1 cellular context compared by ENCODE assay signal in genomic region chr1:184457500-184457899, GRCh38.
TF ChIP-seq lines count a peak whose summit lies in the region.

No MANE protein-coding gene starts in this region.

TF ChIP-seq in GM23338, 12 proteins besides CTCF, POLR2A, EP300 and RAD21 (continued from another document):
- TF ChIP-seq, protein P1, sequence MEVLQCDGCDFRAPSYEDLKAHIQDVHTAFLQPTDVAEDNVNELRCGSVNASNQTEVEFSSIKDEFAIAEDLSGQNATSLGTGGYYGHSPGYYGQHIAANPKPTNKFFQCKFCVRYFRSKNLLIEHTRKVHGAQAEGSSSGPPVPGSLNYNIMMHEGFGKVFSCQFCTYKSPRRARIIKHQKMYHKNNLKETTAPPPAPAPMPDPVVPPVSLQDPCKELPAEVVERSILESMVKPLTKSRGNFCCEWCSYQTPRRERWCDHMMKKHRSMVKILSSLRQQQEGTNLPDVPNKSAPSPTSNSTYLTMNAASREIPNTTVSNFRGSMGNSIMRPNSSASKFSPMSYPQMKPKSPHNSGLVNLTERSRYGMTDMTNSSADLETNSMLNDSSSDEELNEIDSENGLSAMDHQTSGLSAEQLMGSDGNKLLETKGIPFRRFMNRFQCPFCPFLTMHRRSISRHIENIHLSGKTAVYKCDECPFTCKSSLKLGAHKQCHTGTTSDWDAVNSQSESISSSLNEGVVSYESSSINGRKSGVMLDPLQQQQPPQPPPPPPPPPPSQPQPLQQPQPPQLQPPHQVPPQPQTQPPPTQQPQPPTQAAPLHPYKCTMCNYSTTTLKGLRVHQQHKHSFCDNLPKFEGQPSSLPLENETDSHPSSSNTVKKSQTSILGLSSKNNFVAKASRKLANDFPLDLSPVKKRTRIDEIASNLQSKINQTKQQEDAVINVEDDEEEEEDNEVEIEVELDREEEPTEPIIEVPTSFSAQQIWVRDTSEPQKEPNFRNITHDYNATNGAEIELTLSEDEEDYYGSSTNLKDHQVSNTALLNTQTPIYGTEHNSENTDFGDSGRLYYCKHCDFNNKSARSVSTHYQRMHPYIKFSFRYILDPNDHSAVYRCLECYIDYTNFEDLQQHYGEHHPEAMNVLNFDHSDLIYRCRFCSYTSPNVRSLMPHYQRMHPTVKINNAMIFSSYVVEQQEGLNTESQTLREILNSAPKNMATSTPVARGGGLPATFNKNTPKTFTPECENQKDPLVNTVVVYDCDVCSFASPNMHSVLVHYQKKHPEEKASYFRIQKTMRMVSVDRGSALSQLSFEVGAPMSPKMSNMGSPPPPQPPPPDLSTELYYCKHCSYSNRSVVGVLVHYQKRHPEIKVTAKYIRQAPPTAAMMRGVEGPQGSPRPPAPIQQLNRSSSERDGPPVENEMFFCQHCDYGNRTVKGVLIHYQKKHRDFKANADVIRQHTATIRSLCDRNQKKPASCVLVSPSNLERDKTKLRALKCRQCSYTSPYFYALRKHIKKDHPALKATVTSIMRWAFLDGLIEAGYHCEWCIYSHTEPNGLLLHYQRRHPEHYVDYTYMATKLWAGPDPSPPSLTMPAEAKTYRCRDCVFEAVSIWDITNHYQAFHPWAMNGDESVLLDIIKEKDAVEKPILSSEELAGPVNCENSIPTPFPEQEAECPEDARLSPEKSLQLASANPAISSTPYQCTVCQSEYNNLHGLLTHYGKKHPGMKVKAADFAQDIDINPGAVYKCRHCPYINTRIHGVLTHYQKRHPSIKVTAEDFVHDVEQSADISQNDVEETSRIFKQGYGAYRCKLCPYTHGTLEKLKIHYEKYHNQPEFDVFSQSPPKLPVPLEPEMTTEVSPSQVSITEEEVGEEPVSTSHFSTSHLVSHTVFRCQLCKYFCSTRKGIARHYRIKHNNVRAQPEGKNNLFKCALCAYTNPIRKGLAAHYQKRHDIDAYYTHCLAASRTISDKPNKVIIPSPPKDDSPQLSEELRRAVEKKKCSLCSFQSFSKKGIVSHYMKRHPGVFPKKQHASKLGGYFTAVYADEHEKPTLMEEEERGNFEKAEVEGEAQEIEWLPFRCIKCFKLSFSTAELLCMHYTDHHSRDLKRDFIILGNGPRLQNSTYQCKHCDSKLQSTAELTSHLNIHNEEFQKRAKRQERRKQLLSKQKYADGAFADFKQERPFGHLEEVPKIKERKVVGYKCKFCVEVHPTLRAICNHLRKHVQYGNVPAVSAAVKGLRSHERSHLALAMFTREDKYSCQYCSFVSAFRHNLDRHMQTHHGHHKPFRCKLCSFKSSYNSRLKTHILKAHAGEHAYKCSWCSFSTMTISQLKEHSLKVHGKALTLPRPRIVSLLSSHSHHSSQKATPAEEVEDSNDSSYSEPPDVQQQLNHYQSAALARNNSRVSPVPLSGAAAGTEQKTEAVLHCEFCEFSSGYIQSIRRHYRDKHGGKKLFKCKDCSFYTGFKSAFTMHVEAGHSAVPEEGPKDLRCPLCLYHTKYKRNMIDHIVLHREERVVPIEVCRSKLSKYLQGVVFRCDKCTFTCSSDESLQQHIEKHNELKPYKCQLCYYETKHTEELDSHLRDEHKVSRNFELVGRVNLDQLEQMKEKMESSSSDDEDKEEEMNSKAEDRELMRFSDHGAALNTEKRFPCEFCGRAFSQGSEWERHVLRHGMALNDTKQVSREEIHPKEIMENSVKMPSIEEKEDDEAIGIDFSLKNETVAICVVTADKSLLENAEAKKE (CRISPR knock-in tag; IDR thresholded peaks at IDR 0.05): no peak
- TF ChIP-seq NANOG (IDR thresholded peaks at IDR 0.05; ENCODE audit: borderline replicate concordance) (no peak), EZH2 (IDR thresholded peaks at IDR 0.05; ENCODE audit: low read depth, unreplicated experiment) (no peak), ZNF114 (CRISPR knock-in tag; IDR thresholded peaks at IDR 0.05) (no peak), CREB1 (CRISPR knock-in tag; IDR thresholded peaks at IDR 0.05; ENCODE audit: low read depth) (no peak), JUNB (IDR thresholded peaks at IDR 0.05; ENCODE audit: unreplicated experiment) (no peak), ZNF331 (CRISPR knock-in tag; IDR thresholded peaks at IDR 0.05; ENCODE audit: low read depth) (no peak), EZH2phosphoT487 (IDR thresholded peaks at IDR 0.05; ENCODE audit: unreplicated experiment) (no peak), POLR2AphosphoS5 (IDR thresholded peaks at IDR 0.05; ENCODE audit: low read depth) (no peak)
- TF ChIP-seq, protein P2, sequence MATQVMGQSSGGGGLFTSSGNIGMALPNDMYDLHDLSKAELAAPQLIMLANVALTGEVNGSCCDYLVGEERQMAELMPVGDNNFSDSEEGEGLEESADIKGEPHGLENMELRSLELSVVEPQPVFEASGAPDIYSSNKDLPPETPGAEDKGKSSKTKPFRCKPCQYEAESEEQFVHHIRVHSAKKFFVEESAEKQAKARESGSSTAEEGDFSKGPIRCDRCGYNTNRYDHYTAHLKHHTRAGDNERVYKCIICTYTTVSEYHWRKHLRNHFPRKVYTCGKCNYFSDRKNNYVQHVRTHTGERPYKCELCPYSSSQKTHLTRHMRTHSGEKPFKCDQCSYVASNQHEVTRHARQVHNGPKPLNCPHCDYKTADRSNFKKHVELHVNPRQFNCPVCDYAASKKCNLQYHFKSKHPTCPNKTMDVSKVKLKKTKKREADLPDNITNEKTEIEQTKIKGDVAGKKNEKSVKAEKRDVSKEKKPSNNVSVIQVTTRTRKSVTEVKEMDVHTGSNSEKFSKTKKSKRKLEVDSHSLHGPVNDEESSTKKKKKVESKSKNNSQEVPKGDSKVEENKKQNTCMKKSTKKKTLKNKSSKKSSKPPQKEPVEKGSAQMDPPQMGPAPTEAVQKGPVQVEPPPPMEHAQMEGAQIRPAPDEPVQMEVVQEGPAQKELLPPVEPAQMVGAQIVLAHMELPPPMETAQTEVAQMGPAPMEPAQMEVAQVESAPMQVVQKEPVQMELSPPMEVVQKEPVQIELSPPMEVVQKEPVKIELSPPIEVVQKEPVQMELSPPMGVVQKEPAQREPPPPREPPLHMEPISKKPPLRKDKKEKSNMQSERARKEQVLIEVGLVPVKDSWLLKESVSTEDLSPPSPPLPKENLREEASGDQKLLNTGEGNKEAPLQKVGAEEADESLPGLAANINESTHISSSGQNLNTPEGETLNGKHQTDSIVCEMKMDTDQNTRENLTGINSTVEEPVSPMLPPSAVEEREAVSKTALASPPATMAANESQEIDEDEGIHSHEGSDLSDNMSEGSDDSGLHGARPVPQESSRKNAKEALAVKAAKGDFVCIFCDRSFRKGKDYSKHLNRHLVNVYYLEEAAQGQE (IDR thresholded peaks at IDR 0.05; ENCODE audit: unreplicated experiment): no peak
